ENCODE assay signal across 8 cellular contexts in the genomic region with DNA sequence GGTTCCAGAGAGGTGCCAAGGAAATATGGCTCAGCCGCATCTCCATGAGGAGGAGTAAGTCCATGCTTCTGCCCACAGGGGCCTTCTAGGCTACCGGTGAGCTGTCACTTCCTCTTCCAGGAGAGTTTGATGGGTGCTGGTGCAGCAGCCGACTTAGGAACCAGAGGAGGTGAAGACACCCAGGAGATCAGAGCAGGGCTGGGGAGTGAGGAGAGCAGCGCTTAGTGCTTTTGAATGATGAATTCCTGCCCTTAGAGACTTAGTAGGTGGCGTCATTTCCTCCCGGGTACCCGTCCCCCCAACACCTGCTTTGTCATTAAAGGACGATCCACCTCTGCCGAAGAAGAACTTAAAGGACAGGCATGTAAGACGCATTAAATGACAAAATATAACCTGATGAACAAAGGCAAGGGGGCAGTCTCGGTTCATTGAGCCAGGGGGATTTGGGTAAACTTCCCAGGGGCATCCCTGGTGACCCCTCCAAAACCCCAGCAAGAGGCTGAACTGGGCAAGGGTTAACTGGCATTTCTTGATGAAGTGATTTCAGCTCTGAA.
DNase-seq lines count a peak whose midpoint lies in the region; ATAC-seq and TF ChIP-seq lines count a peak whose summit lies in the region.

No MANE protein-coding gene starts in this region.

- H3K36me3 Mint-ChIP-seq in CD8-positive, alpha-beta T cell, result no peaks in the 10 kb centered on the region
- no peaks in the 10 kb centered on the region for H3K36me3 Mint-ChIP-seq in activated T-helper 17 cell treated with anti-CD3 and anti-CD28 coated beads, Interleukin-2, amount 50 U/mL, for 72 hours (ENCODE audit: low read depth)

- H3K4me1 ChIP-seq in CD8-positive, alpha-beta T cell (ENCODE audit: insufficient read depth, low read length), result peaks cover 6% of the 10 kb centered on the region
- peaks cover 0 to 27% of the 10 kb centered on the region in 2 donors for H3K4me1 ChIP-seq in muscle layer of duodenum (ENCODE audit: control insufficient read depth in 1 of 2, insufficient read depth in 2 of 2, low read length in 2 of 2)

- peaks cover 62% of the 10 kb centered on the region for H3K27me3 Mint-ChIP-seq in CD8-positive, alpha-beta T cell (ENCODE audit: low read depth)
- H3K27me3 Mint-ChIP-seq in activated T-helper 17 cell treated with anti-CD3 and anti-CD28 coated beads, Interleukin-2, amount 50 U/mL, for 72 hours, result peaks cover 45% of the 10 kb centered on the region

- DNase-seq in CD8-positive, alpha-beta T cell, result peak in 2 of 7 experiments; percentile 18 to 49
- no peak for DNase-seq in KG1 (lab: John Stamatoyannopoulos, UW)
- no peak for DNase-seq in GF-D8 (lab: John Stamatoyannopoulos, UW)
- no peak for DNase-seq in NCI-H1930 (lab: John Stamatoyannopoulos, UW)
- no peak for DNase-seq in effector CD4-positive, alpha-beta T cell

- no peak overlapping the region for H3K27ac Mint-ChIP-seq in CD8-positive, alpha-beta T cell
- H3K27ac Mint-ChIP-seq in activated T-helper 17 cell treated with anti-CD3 and anti-CD28 coated beads, Interleukin-2, amount 50 U/mL, for 72 hours, result peak overlapping the region; percentile 39

- POLR2A ChIA-PET in CD8-positive, alpha-beta T cell (lab: Charles Lee), result no interaction called here

- no peaks in the 10 kb centered on the region for H3K9me3 Mint-ChIP-seq in CD8-positive, alpha-beta T cell
- H3K9me3 Mint-ChIP-seq in activated T-helper 17 cell treated with anti-CD3 and anti-CD28 coated beads, Interleukin-2, amount 50 U/mL, for 72 hours, result no peaks in the 10 kb centered on the region

- peak overlapping the region; percentile 74 for H3K4me3 Mint-ChIP-seq in CD8-positive, alpha-beta T cell
- peak overlapping the region; percentile 75 for H3K4me3 Mint-ChIP-seq in activated T-helper 17 cell treated with anti-CD3 and anti-CD28 coated beads, Interleukin-2, amount 50 U/mL, for 72 hours

- H3K27ac ChIP-seq in CD8-positive, alpha-beta T cell (ENCODE audit: low read depth, low read length), result no peak overlapping the region
- no peak overlapping the region for H3K27ac ChIP-seq in muscle layer of duodenum (ENCODE audit: low read length)

- peaks cover 5% of the 10 kb centered on the region for H3K27me3 ChIP-seq in CD8-positive, alpha-beta T cell (ENCODE audit: insufficient read depth, low read length)
- H3K27me3 ChIP-seq in muscle layer of duodenum (ENCODE audit: low read depth, low read length), result peaks cover 11% of the 10 kb centered on the region

- H3K4me1 Mint-ChIP-seq in CD8-positive, alpha-beta T cell (ENCODE audit: low read depth), result peaks cover 5% of the 10 kb centered on the region
- no peaks in the 10 kb centered on the region for H3K4me1 Mint-ChIP-seq in activated T-helper 17 cell treated with anti-CD3 and anti-CD28 coated beads, Interleukin-2, amount 50 U/mL, for 72 hours

- H3K4me3 ChIP-seq in CD8-positive, alpha-beta T cell (ENCODE audit: low read depth, low read length), result peak overlapping the region; percentile 32
- H3K4me3 ChIP-seq in muscle layer of duodenum (ENCODE audit: low read depth in 1 of 2, low read length in 2 of 2), result peak overlapping the region; percentile 19 to 50

- CTCF ChIA-PET in CD8-positive, alpha-beta T cell (lab: Charles Lee), result no interaction called here

- peak; percentile 78 for ATAC-seq in CD8-positive, alpha-beta T cell
- peak; percentile 46 for ATAC-seq in HG02852 (IDR thresholded peaks at IDR 0.05; ENCODE audit: unreplicated experiment)
- peak; percentile 78 for ATAC-seq in activated T-helper 17 cell treated with anti-CD3 and anti-CD28 coated beads, Interleukin-2, amount 50 U/mL, for 72 hours (replicated peaks)

- intact Hi-C loops in CD8-positive, alpha-beta T cell (cut with DNase I, micrococcal nuclease), result no loop called here

- no peak for TF ChIP-seq CTCF in CD8-positive, alpha-beta T cell (IDR thresholded peaks at IDR 0.05)

- H3K36me3 ChIP-seq in CD8-positive, alpha-beta T cell (ENCODE audit: insufficient read depth, low read length), result no peaks in the 10 kb centered on the region
- H3K36me3 ChIP-seq in muscle layer of duodenum (ENCODE audit: control insufficient read depth in 1 of 2, insufficient read depth in 2 of 2, low read length in 2 of 2), result no peaks in the 10 kb centered on the region

- no peaks in the 10 kb centered on the region for H3K9me3 ChIP-seq in CD8-positive, alpha-beta T cell (ENCODE audit: low read length)
- H3K9me3 ChIP-seq in muscle layer of duodenum (ENCODE audit: control insufficient read depth in 1 of 2, low read length in 2 of 2), result no peaks in the 10 kb centered on the region
